ENCODE assay signal across 18 cellular contexts in genomic region chr11:15970506-15971214, GRCh38.
DNase-seq lines count a peak whose midpoint lies in the region; ATAC-seq and TF ChIP-seq lines count a peak whose summit lies in the region.
"Had no signal": no experiment of that assay in that cellular context is flagged by ENCODE, and none has a peak within 500 bp of the region (broad histone marks: within the 10 kb centered on the region; RNA-seq: fewer than 3 reads in every experiment).

No MANE protein-coding gene starts in this region.

- H3K79me2 ChIP-seq in GM23248 (ENCODE audit: insufficient read depth) (no peaks in the 10 kb centered on the region), OCI-LY3 (ENCODE audit: low read length) (no peaks in the 10 kb centered on the region), mammary epithelial cell (ENCODE audit: insufficient read depth, low read length) (no peaks in the 10 kb centered on the region)

- H3K4me1 ChIP-seq in GM23248 (ENCODE audit: insufficient read depth) (peaks cover 21% of the 10 kb centered on the region), OCI-LY3 (ENCODE audit: low read length) (peaks cover 9% of the 10 kb centered on the region; the same call in 1 of the 2 replicates), mammary epithelial cell (ENCODE audit: insufficient read depth, low read length) (peaks cover 46% of the 10 kb centered on the region), prostate gland (replicated peaks) (peaks cover 14% of the 10 kb centered on the region)

- no peaks in the 10 kb centered on the region for H3K27me3 Mint-ChIP-seq in activated T-cell treated with anti-CD3 and anti-CD28 coated beads, Interleukin-2, amount 50 U/mL, for 4 hours (ENCODE audit: low read depth)
- H3K27me3 Mint-ChIP-seq: activated naive CD8-positive, alpha-beta T cell treated with anti-CD3 and anti-CD28 coated beads, Interleukin-2, amount 50 U/mL, for 24 hours; IgD-negative memory B cell had no signal

- H4K20me1 ChIP-seq in GM23248 (ENCODE audit: insufficient read depth) = no peaks in the 10 kb centered on the region
- no peaks in the 10 kb centered on the region for H4K20me1 ChIP-seq in OCI-LY3 (ENCODE audit: insufficient read depth, low read length)
- H4K20me1 ChIP-seq in mammary epithelial cell (ENCODE audit: insufficient read depth, low read length) = no peaks in the 10 kb centered on the region
- H4K20me1 ChIP-seq: BLaER1 treated with 17β-estradiol and CSF1 and Interleukin-3, amounts not matched to agents 10 nM and 100 nM had no signal

- intact Hi-C loops in mammary epithelial cell (cut with micrococcal nuclease) (no loop called here), prostate gland (cut with DNase I) (no loop called here)

- dilution Hi-C loops in mammary epithelial cell (cut with HindIII; ENCODE audit: low sequenced_read_pairs) = no loop called here

- H3K36me3 ChIP-seq in GM23248 (ENCODE audit: low read depth) = no peaks in the 10 kb centered on the region
- H3K36me3 ChIP-seq in OCI-LY3 (replicated peaks; ENCODE audit: low read depth, low read length) = no peaks in the 10 kb centered on the region
- H3K36me3 ChIP-seq in mammary epithelial cell (ENCODE audit: insufficient read depth, low read length) = no peaks in the 10 kb centered on the region
- H3K36me3 ChIP-seq in prostate gland = no peaks in the 10 kb centered on the region
- H3K36me3 ChIP-seq: BLaER1 treated with 17β-estradiol and CSF1 and Interleukin-3, amounts not matched to agents 10 nM and 100 nM; thyroid gland had no signal

- 96% methylated on average over 3 of the region's 3 CpGs for WGBS in GM23248 (ENCODE audit: low coverage in 1 of 2, low lambda C conversion rate in 2 of 2, missing lambda C conversion rate in 2 of 2), 2 experiments
- WGBS in mammary epithelial cell (ENCODE audit: low coverage, missing lambda C conversion rate) = 94% methylated on average over 2 of the region's 3 CpGs
- 70% methylated on average over 3 of the region's 3 CpGs for WGBS in prostate gland

- TF ChIP-seq POLR2A in prostate gland (IDR thresholded peaks at IDR 0.05) = no peak

- no peak overlapping the region for H3K4me3 Mint-ChIP-seq in activated T-cell treated with anti-CD3 and anti-CD28 coated beads, Interleukin-2, amount 50 U/mL, for 4 hours
- H3K4me3 Mint-ChIP-seq: activated naive CD8-positive, alpha-beta T cell treated with anti-CD3 and anti-CD28 coated beads, Interleukin-2, amount 50 U/mL, for 24 hours; activated T-helper 1 cell treated with anti-CD3 and anti-CD28 coated beads, Interleukin-12 subunit alpha, Interleukin-12 subunit beta, Interleukin-2, Interleukin-4 antibody, amounts not matched to agents 30 ng/mL and 10 ng/mL and 1 ng/mL, durations not matched to agents 14 hours and 24 hours and 36 hours; IgD-negative memory B cell; T-helper 2 cell treated with Interferon-gamma antibody and Interleukin-4, amounts not matched to agents 5 μg/mL and 100 μg/mL, for 36 hours had no signal

- H3F3A ChIP-seq in GM23248 (ENCODE audit: insufficient read depth) = peaks cover 14% of the 10 kb centered on the region; the same call in 1 of the 2 replicates

- H3K27me3 ChIP-seq in GM23248 (replicated peaks; ENCODE audit: insufficient read depth) = no peaks in the 10 kb centered on the region
- no peaks in the 10 kb centered on the region for H3K27me3 ChIP-seq in OCI-LY3 (ENCODE audit: low read depth, low read length)
- H3K27me3 ChIP-seq in mammary epithelial cell (ENCODE audit: insufficient read depth, low read length) = no peaks in the 10 kb centered on the region
- H3K27me3 ChIP-seq in prostate gland (replicated peaks; ENCODE audit: insufficient read depth) = no peaks in the 10 kb centered on the region
- H3K27me3 ChIP-seq: BLaER1 treated with 17β-estradiol and CSF1 and Interleukin-3, amounts not matched to agents 10 nM and 100 nM; thyroid gland had no signal

- TSS peak; percentile 25 for BruUV-seq in mammary epithelial cell (replicated peaks; lab: Mats Ljungman, UMichigan)

- H3K27ac ChIP-seq in GM23248 = peak overlapping the region; percentile 76; the same call in 1 of the 2 replicates
- no peak overlapping the region for H3K27ac ChIP-seq in OCI-LY3 (ENCODE audit: low read length)
- peak overlapping the region; percentile 99 for H3K27ac ChIP-seq in mammary epithelial cell (ENCODE audit: insufficient read depth, low read depth, low read length)
- peak overlapping the region; percentile 10 to 25 for H3K27ac ChIP-seq in prostate gland

- H3K4me1 Mint-ChIP-seq in activated T-cell treated with anti-CD3 and anti-CD28 coated beads, Interleukin-2, amount 50 U/mL, for 4 hours (ENCODE audit: low read depth) = no peaks in the 10 kb centered on the region
- H3K4me1 Mint-ChIP-seq: activated naive CD8-positive, alpha-beta T cell treated with anti-CD3 and anti-CD28 coated beads, Interleukin-2, amount 50 U/mL, for 24 hours; IgD-negative memory B cell had no signal

- H2AFZ ChIP-seq in GM23248 (no peak overlapping the region), OCI-LY3 (ENCODE audit: low read depth, low read length) (0 out of 2 replicates have a peak overlapping the region, but pooled peaks have one; percentile 10), mammary epithelial cell (ENCODE audit: low read depth, low read length) (peak overlapping the region; percentile 46)

- no peak overlapping the region for H3K4me3 ChIP-seq in GM23248
- no peak overlapping the region for H3K4me3 ChIP-seq in OCI-LY3 (ENCODE audit: low read length)
- H3K4me3 ChIP-seq in mammary epithelial cell (replicated peaks in 1 of 3; ENCODE audit: insufficient read depth in 1 of 3, low read depth in 2 of 3, low read length in 3 of 3) = no peak overlapping the region
- no peak overlapping the region for H3K4me3 ChIP-seq in prostate gland
- H3K4me3 ChIP-seq: BLaER1 treated with 17β-estradiol and CSF1 and Interleukin-3, amounts not matched to agents 10 nM and 100 nM; skin epidermis; thyroid gland had no signal

- no peaks in the 10 kb centered on the region for H3K9me2 ChIP-seq in GM23248 (ENCODE audit: insufficient read depth)

- H3K4me2 ChIP-seq in GM23248 (ENCODE audit: unreplicated experiment) (no peak overlapping the region), OCI-LY3 (ENCODE audit: low read length) (no peak overlapping the region), mammary epithelial cell (ENCODE audit: insufficient read depth, low read depth, low read length) (peak overlapping the region; percentile 73)

- TF ChIP-seq CTCF in OCI-LY3 (IDR thresholded peaks at IDR 0.05; ENCODE audit: low read depth, low read length) (no peak), mammary epithelial cell (conservative IDR thresholded peaks at IDR 0.05 in 1 of 2, IDR thresholded peaks at IDR 0.05 in 1 of 2; ENCODE audit: extremely low read depth in 1 of 2, insufficient read depth in 1 of 2, low read depth in 1 of 2, low read length in 2 of 2) (no peak), prostate gland (IDR thresholded peaks at IDR 0.05) (no peak)

- no peak for ATAC-seq in activated T-cell treated with anti-CD3 and anti-CD28 coated beads, Interleukin-2, amount 50 U/mL, for 4 hours
- ATAC-seq in HG02981 (IDR thresholded peaks at IDR 0.05; ENCODE audit: unreplicated experiment) = no peak
- ATAC-seq: activated naive CD8-positive, alpha-beta T cell treated with anti-CD3 and anti-CD28 coated beads, Interleukin-2, amount 50 U/mL, for 24 hours had no signal

- no peaks in the 10 kb centered on the region for H3K9me3 ChIP-seq in GM23248 (ENCODE audit: low read depth)
- H3K9me3 ChIP-seq in OCI-LY3 (ENCODE audit: insufficient read depth, low read length) = no peaks in the 10 kb centered on the region
- no peaks in the 10 kb centered on the region for H3K9me3 ChIP-seq in mammary epithelial cell (replicated peaks; ENCODE audit: insufficient read depth, low read length)
- H3K9me3 ChIP-seq in prostate gland = no peaks in the 10 kb centered on the region
- H3K9me3 ChIP-seq: BLaER1 treated with 17β-estradiol and CSF1 and Interleukin-3, amounts not matched to agents 10 nM and 100 nM; thyroid gland had no signal

- H3K9me3 Mint-ChIP-seq in activated T-cell treated with anti-CD3 and anti-CD28 coated beads, Interleukin-2, amount 50 U/mL, for 4 hours = no peaks in the 10 kb centered on the region
- H3K9me3 Mint-ChIP-seq: activated naive CD8-positive, alpha-beta T cell treated with anti-CD3 and anti-CD28 coated beads, Interleukin-2, amount 50 U/mL, for 24 hours; activated T-helper 1 cell treated with anti-CD3 and anti-CD28 coated beads, Interleukin-12 subunit alpha, Interleukin-12 subunit beta, Interleukin-2, Interleukin-4 antibody, amounts not matched to agents 30 ng/mL and 10 ng/mL and 1 ng/mL, durations not matched to agents 14 hours and 24 hours and 36 hours; T-helper 2 cell treated with Interferon-gamma antibody and Interleukin-4, amounts not matched to agents 5 μg/mL and 100 μg/mL, for 36 hours had no signal

- H3K9ac ChIP-seq in GM23248 = no peak overlapping the region
- no peak overlapping the region for H3K9ac ChIP-seq in OCI-LY3 (ENCODE audit: low read length)
- peak overlapping the region; percentile 70 for H3K9ac ChIP-seq in mammary epithelial cell (ENCODE audit: insufficient read depth, low read length)
- H3K9ac ChIP-seq: BLaER1 treated with 17β-estradiol and CSF1 and Interleukin-3, amounts not matched to agents 10 nM and 100 nM had no signal

- CTCF ChIA-PET in mammary epithelial cell (lab: Charles Lee; ENCODE audit: low non-redundant PET) = no interaction called here

- no peak for DNase-seq in GM23248
- peak; percentile 29 for DNase-seq in mammary epithelial cell
- peak; percentile 25 for DNase-seq in prostate gland (ENCODE audit: low spot score)
- no peak for DNase-seq in activated T-cell treated with anti-CD3 and anti-CD28 coated beads, Interleukin-2, amount 50 U/mL, for 4 hours
- DNase-seq in activated CD4-positive, alpha-beta T cell treated with anti-CD3 and anti-CD28 coated beads for 1 hour = no peak
- DNase-seq: activated CD4-positive, CD25-positive, alpha-beta regulatory T cell; activated CD8-positive, alpha-beta memory T cell treated with anti-CD3 and anti-CD28 coated beads for 24 hours; activated naive CD8-positive, alpha-beta T cell treated with anti-CD3 and anti-CD28 coated beads, Interleukin-2, amount 50 U/mL, for 24 hours; DMS153; SHP77 treated with DMSO at 0.1 percent for 48 hours; thyroid gland had no signal

- no peaks in the 10 kb centered on the region for H3K36me3 Mint-ChIP-seq in activated T-cell treated with anti-CD3 and anti-CD28 coated beads, Interleukin-2, amount 50 U/mL, for 4 hours (ENCODE audit: insufficient read depth)
- H3K36me3 Mint-ChIP-seq: IgD-negative memory B cell had no signal

- in situ Hi-C loops in GM23248 (cut with MboI) (no loop called here), mammary epithelial cell (cut with MboI; ENCODE audit: low sequenced_read_pairs in 2 of 2) (no loop called here)

Comparison
In these comparisons a context has a peak if more than half of its experiments do, and no peak if none do; other contexts are left out.
1. DNase-seq: peak in mammary epithelial cell (single experiment) and prostate gland (single experiment); none in GM23248 (single experiment), activated T-cell treated with anti-CD3 and anti-CD28 coated beads, Interleukin-2, amount 50 U/mL, for 4 hours (single experiment) and activated CD4-positive, alpha-beta T cell treated with anti-CD3 and anti-CD28 coated beads for 1 hour (single experiment).